17 cellular contexts compared by ENCODE assay signal in genomic region chr19:29265436-29265835, GRCh38. TPM values are rescaled to one million over a fixed set of nuclear protein-coding genes. Genes with fewer than 3 reads are reported as not detected.
A peak's percentile ranks its signal among the peaks of the same experiment; 100 is the strongest.
DNase-seq lines count a peak whose midpoint lies in the region; ATAC-seq and TF ChIP-seq lines count a peak whose summit lies in the region.
"Had no signal": no experiment of that assay in that cellular context is flagged by ENCODE, and none has a peak within 500 bp of the region (broad histone marks: within the 10 kb centered on the region; RNA-seq: fewer than 3 reads in every experiment).

No MANE protein-coding gene starts in this region.

- no peaks in the 10 kb centered on the region for H3K9me3 Mint-ChIP-seq in osteocyte (ENCODE audit: unreplicated experiment)
- H3K9me3 Mint-ChIP-seq: CD8-positive, alpha-beta T cell; H9 had no signal

- 66 to 80% (median 70%) methylated on average over 6 of the region's 6 CpGs for WGBS in heart left ventricle, 4 donors
- WGBS in aorta, 2 donors = 77 to 83% methylated on average over 6 of the region's 6 CpGs

- no peaks in the 10 kb centered on the region for H3K36me3 Mint-ChIP-seq in osteocyte (ENCODE audit: unreplicated experiment)
- H3K36me3 Mint-ChIP-seq: CD8-positive, alpha-beta T cell had no signal

- no peak overlapping the region for H3K9ac ChIP-seq in colonic mucosa (ENCODE audit: low read depth in 2 of 2, low read length in 2 of 2)
- H3K9ac ChIP-seq: BLaER1 treated with 17β-estradiol and CSF1 and Interleukin-3, amounts not matched to agents 10 nM and 100 nM had no signal

- DNase-seq in cardiac septum (ENCODE audit: low spot score) = peak; percentile 38
- no peak for DNase-seq in heart left ventricle
- DNase-seq in mesenteric fat pad (ENCODE audit: low spot score) = peak; percentile 20
- DNase-seq in osteocyte (ENCODE audit: extremely low spot score, unreplicated experiment) = peak; percentile 59
- DNase-seq in aorta = no peak
- no peak for DNase-seq in mucosa of descending colon
- no peak for DNase-seq in colonic mucosa
- DNase-seq: Calu3, DMS79 treated with DMSO at 0.1 percent for 48 hours, GF-D8 had no signal

- H3K27me3 ChIP-seq in heart left ventricle = peaks cover 0 to 22% (median 5%) of the 10 kb centered on the region in 9 donors
- no peaks in the 10 kb centered on the region for H3K27me3 ChIP-seq in aorta (ENCODE audit: control insufficient read depth in 1 of 2, insufficient read depth in 2 of 2, low read length in 1 of 2)
- no peaks in the 10 kb centered on the region for H3K27me3 ChIP-seq in colonic mucosa
- H3K27me3 ChIP-seq: BLaER1 treated with 17β-estradiol and CSF1 and Interleukin-3, amounts not matched to agents 10 nM and 100 nM had no signal

- H3K4me1 Mint-ChIP-seq in osteocyte (ENCODE audit: unreplicated experiment) = no peaks in the 10 kb centered on the region
- H3K4me1 Mint-ChIP-seq: B cell had no signal

- H3K4me3 Mint-ChIP-seq in osteocyte (ENCODE audit: unreplicated experiment) = no peak overlapping the region
- H3K4me3 Mint-ChIP-seq: B cell; CD8-positive, alpha-beta T cell; H9 had no signal

- H3K27me3 Mint-ChIP-seq in osteocyte (ENCODE audit: unreplicated experiment) = peaks cover 10% of the 10 kb centered on the region

- ATAC-seq in heart left ventricle (no peak), aorta (ENCODE audit: low FRiP score) (peak; percentile 15), mucosa of descending colon (no peak), HG03139 (IDR thresholded peaks at IDR 0.05; ENCODE audit: unreplicated experiment) (no peak)
- ATAC-seq: CD8-positive, alpha-beta T cell; GM12878; HepG2 had no signal

- H3K36me3 ChIP-seq in heart left ventricle (no peaks in the 10 kb centered on the region), aorta (ENCODE audit: control insufficient read depth in 1 of 2, insufficient read depth in 2 of 2, low read length in 1 of 2) (no peaks in the 10 kb centered on the region), mucosa of descending colon (ENCODE audit: low read depth) (no peaks in the 10 kb centered on the region), colonic mucosa (no peaks in the 10 kb centered on the region)
- H3K36me3 ChIP-seq: BLaER1 treated with 17β-estradiol and CSF1 and Interleukin-3, amounts not matched to agents 10 nM and 100 nM had no signal

- TF ChIP-seq POLR2A in heart left ventricle (IDR thresholded peaks at IDR 0.05) = no peak

- TF ChIP-seq CTCF in heart left ventricle (IDR thresholded peaks at IDR 0.05) (no peak), osteocyte (IDR thresholded peaks at IDR 0.05) (no peak), mucosa of descending colon (IDR thresholded peaks at IDR 0.05) (no peak), colonic mucosa (IDR thresholded peaks at IDR 0.05) (no peak)

- H3K27ac ChIP-seq in heart left ventricle (no peak overlapping the region), aorta (ENCODE audit: low read depth in 1 of 2, low read length in 2 of 2) (no peak overlapping the region), colonic mucosa (no peak overlapping the region)
- H3K27ac ChIP-seq: BLaER1 treated with 17β-estradiol and CSF1 and Interleukin-3, amounts not matched to agents 10 nM and 100 nM had no signal

- intact Hi-C loops in cardiac septum (cut with DNase I) (loop anchor here (10.0 kb wide), 1 partner anchor 531 kb away; no protein-coding TSS in a partner anchor), heart left ventricle (cut with DNase I) (loop anchor here in 4 of 10 donors (10.0 kb wide), 3 partner anchors 141 to 531 kb away; no protein-coding TSS in a partner anchor), aorta (cut with DNase I) (loop anchor here in 1 of 2 donors (10.0 kb wide), 1 partner anchor 531 kb away; no protein-coding TSS in a partner anchor), mucosa of descending colon (cut with DNase I, micrococcal nuclease) (no loop called here), colonic mucosa (cut with DNase I) (no loop called here)

- H3K9me3 ChIP-seq in heart left ventricle (no peaks in the 10 kb centered on the region), aorta (ENCODE audit: control insufficient read depth, low read length) (no peaks in the 10 kb centered on the region), mucosa of descending colon (no peaks in the 10 kb centered on the region), colonic mucosa (no peaks in the 10 kb centered on the region)
- H3K9me3 ChIP-seq: BLaER1 treated with 17β-estradiol and CSF1 and Interleukin-3, amounts not matched to agents 10 nM and 100 nM had no signal

- H3K4me3 ChIP-seq in heart left ventricle (no peak overlapping the region), aorta (ENCODE audit: low read length in 2 of 2) (no peak overlapping the region), mucosa of descending colon (no peak overlapping the region), colonic mucosa (no peak overlapping the region)
- H3K4me3 ChIP-seq: BLaER1 treated with 17β-estradiol and CSF1 and Interleukin-3, amounts not matched to agents 10 nM and 100 nM; GM12878 had no signal

- H3K4me1 ChIP-seq in heart left ventricle (no peaks in the 10 kb centered on the region), aorta (ENCODE audit: control insufficient read depth in 1 of 2, insufficient read depth in 2 of 2, low read length in 2 of 2) (no peaks in the 10 kb centered on the region), mucosa of descending colon (ENCODE audit: low read depth) (no peaks in the 10 kb centered on the region), colonic mucosa (no peaks in the 10 kb centered on the region)
- H3K4me1 ChIP-seq: BLaER1 treated with 17β-estradiol and CSF1 and Interleukin-3, amounts not matched to agents 10 nM and 100 nM had no signal

- no peak overlapping the region for H3K27ac Mint-ChIP-seq in osteocyte (ENCODE audit: unreplicated experiment)
- H3K27ac Mint-ChIP-seq: B cell; CD8-positive, alpha-beta T cell had no signal

RNA-seq across cellular contexts. Expression of gene UQCRFS1, which starts 52.5 kb away (rescaled TPM):
- total RNA-seq in cardiac septum (112 TPM), heart left ventricle (100 to 1,000 TPM in 7 of 9 donors, 10 to 100 TPM in 2; 87.6 to 160 (median 130) TPM), mesenteric fat pad (36.7 TPM), osteocyte (25.4 and 25.6 TPM in 2 replicates), aorta (10 to 100 TPM; 14.1 to 19.6 TPM), mucosa of descending colon (10 to 100 TPM; 53.7 to 68.8 (median 68.5) TPM), colonic mucosa (100 to 1,000 TPM in 1 of 2 donors, 10 to 100 TPM in 1; 93.6 to 103 TPM)
- polyA plus RNA-seq in heart left ventricle (100 to 1,000 TPM in 1 of 2 donors, 10 to 100 TPM in 1; 56.7 to 139 TPM), aorta (10 to 100 TPM; 22.6 to 33.3 TPM)

Comparison
In these comparisons a context has a peak if more than half of its experiments do, and no peak if none do; other contexts are left out.
1. DNase-seq: peak in cardiac septum (single experiment), mesenteric fat pad (single experiment) and osteocyte (single experiment); none in heart left ventricle (0 of 5), aorta (0 of 2), mucosa of descending colon (0 of 3) and colonic mucosa (single experiment).